Comparison of ENCODE assay signal across 13 cellular contexts in the genomic region with DNA sequence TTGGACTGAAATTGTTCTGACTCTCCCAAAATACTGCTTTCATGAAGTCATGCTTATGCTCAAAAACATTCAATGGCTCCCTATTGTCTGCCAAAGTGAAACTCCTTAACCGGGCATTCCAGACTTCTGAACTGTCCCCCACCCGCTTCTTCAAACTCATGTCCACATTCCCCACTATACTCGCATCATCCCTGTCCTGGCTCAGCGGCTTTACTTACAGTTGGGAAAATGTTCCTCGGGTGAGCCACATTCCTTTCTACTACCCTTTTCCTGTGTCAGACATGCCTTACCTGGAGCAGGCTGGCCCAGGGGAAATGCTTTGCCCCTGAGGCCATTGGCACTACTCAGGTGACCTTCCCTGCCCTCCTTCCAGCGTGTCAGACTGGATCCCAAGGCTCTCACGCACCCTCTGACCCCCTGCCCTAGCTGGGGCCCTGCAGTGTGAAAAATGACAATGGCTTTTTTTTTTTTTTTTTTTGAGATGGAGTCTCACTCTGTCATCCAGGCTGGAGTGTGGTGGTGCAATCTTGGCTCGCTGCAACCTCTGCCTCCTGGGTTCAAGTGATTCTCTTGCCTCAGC. TPM values are rescaled to one million over a fixed set of nuclear protein-coding genes. Genes with fewer than 3 reads are reported as not detected.
A peak's percentile ranks its signal among the peaks of the same experiment; 100 is the strongest.
DNase-seq lines count a peak whose midpoint lies in the region; ATAC-seq, FAIRE-seq and TF ChIP-seq lines count a peak whose summit lies in the region.
"Had no signal": no experiment of that assay in that cellular context is flagged by ENCODE, and none has a peak within 500 bp of the region (broad histone marks: within the 10 kb centered on the region; RNA-seq: fewer than 3 reads in every experiment).

No MANE protein-coding gene starts in this region.

- DNase-seq in HFFc6 = no peak
- peak; percentile 43 for DNase-seq in astrocyte (ENCODE audit: low read depth)
- peak; percentile 94 for DNase-seq in kidney tubule cell (ENCODE audit: low spot score)
- no peak for DNase-seq in NCI-H146 treated with DMSO at 0.1 percent for 48 hours (lab: John Stamatoyannopoulos, UW; ENCODE audit: unreplicated experiment)
- no peak for DNase-seq in T-helper 2 cell
- no peak for DNase-seq in NCI-H510A (lab: John Stamatoyannopoulos, UW)
- DNase-seq: activated CD4-positive, alpha-beta T cell treated with anti-CD3 and anti-CD28 coated beads for 36 hours; central memory CD4-positive, alpha-beta T cell; NCI-H1436; NCI-H748 treated with DMSO at 0.1 percent for 48 hours; stimulated activated naive CD4-positive, alpha-beta T cell had no signal

- no peaks in the 10 kb centered on the region for H3K79me2 ChIP-seq in astrocyte (ENCODE audit: insufficient read depth, low read length)

- peaks cover 37% of the 10 kb centered on the region for H3K4me1 Mint-ChIP-seq in HFFc6 (ENCODE audit: low read depth)
- H3K4me1 Mint-ChIP-seq in astrocyte (ENCODE audit: low read depth, unreplicated experiment) = peaks cover 23% of the 10 kb centered on the region
- H3K4me1 Mint-ChIP-seq in stimulated activated memory B cell treated with anti-CD40 and anti-IgM and Interleukin-4, amounts not matched to agents 10 μg/mL and 1 μg/mL and 100 μg/mL, for 72 hours = peaks cover 55% of the 10 kb centered on the region

- H3K36me3 ChIP-seq in astrocyte (ENCODE audit: insufficient read depth, low read length) = no peaks in the 10 kb centered on the region

- H2AFZ ChIP-seq in astrocyte (ENCODE audit: low read depth, low read length) = no peak overlapping the region

- H3K27ac Mint-ChIP-seq in HFFc6 (peak overlapping the region; percentile 67), astrocyte (ENCODE audit: unreplicated experiment) (peak overlapping the region; percentile 97)
- H3K27ac Mint-ChIP-seq in stimulated activated memory B cell treated with anti-CD40 and anti-IgM and Interleukin-4, amounts not matched to agents 10 μg/mL and 1 μg/mL and 100 μg/mL, for 72 hours = peak overlapping the region; percentile 98
- H3K27ac Mint-ChIP-seq: activated CD4-positive, alpha-beta T cell treated with anti-CD3 and anti-CD28 coated beads for 36 hours had no signal

- H3K4me1 ChIP-seq in astrocyte (ENCODE audit: insufficient read depth, low read length) = peaks cover 39% of the 10 kb centered on the region

- H3K36me3 Mint-ChIP-seq in HFFc6 (ENCODE audit: low read depth) = no peaks in the 10 kb centered on the region
- H3K36me3 Mint-ChIP-seq in astrocyte (ENCODE audit: low read depth, unreplicated experiment) = peaks cover 3% of the 10 kb centered on the region
- no peaks in the 10 kb centered on the region for H3K36me3 Mint-ChIP-seq in stimulated activated memory B cell treated with anti-CD40 and anti-IgM and Interleukin-4, amounts not matched to agents 10 μg/mL and 1 μg/mL and 100 μg/mL, for 72 hours

- no peak overlapping the region for H3K4me2 ChIP-seq in astrocyte (ENCODE audit: low read length)

- H3K27ac ChIP-seq in astrocyte (ENCODE audit: low read depth, low read length) = no peak overlapping the region

- FAIRE-seq in astrocyte (lab: Jason Lieb, UNC) = no peak

- H3K9me3 ChIP-seq in astrocyte (ENCODE audit: insufficient read depth, low read depth, low read length) = no peaks in the 10 kb centered on the region

- no peak overlapping the region for H3K4me3 Mint-ChIP-seq in HFFc6
- H3K4me3 Mint-ChIP-seq in astrocyte (ENCODE audit: unreplicated experiment) = peak overlapping the region; percentile 41
- no peak overlapping the region for H3K4me3 Mint-ChIP-seq in stimulated activated memory B cell treated with anti-CD40 and anti-IgM and Interleukin-4, amounts not matched to agents 10 μg/mL and 1 μg/mL and 100 μg/mL, for 72 hours
- H3K4me3 Mint-ChIP-seq: activated CD4-positive, alpha-beta T cell treated with anti-CD3 and anti-CD28 coated beads for 36 hours had no signal

- no peaks in the 10 kb centered on the region for H3K27me3 ChIP-seq in astrocyte (ENCODE audit: insufficient read depth, low read length)

- no peak overlapping the region for H3K4me3 ChIP-seq in astrocyte (ENCODE audit: insufficient read depth, low read depth, low read length)

- no peak overlapping the region for H3K9ac ChIP-seq in astrocyte (ENCODE audit: low read length)

- no peak for ATAC-seq in stimulated activated memory B cell treated with anti-CD40 and anti-IgM and Interleukin-4, amounts not matched to agents 10 μg/mL and 1 μg/mL and 100 μg/mL, for 72 hours
- ATAC-seq in GM21367 (IDR thresholded peaks at IDR 0.05; ENCODE audit: unreplicated experiment) = no peak
- ATAC-seq: activated CD4-positive, alpha-beta T cell treated with anti-CD3 and anti-CD28 coated beads for 36 hours had no signal

- H3K27me3 Mint-ChIP-seq in HFFc6 (ENCODE audit: insufficient read depth) (peaks cover 9% of the 10 kb centered on the region), astrocyte (ENCODE audit: low read depth, unreplicated experiment) (peaks cover 2% of the 10 kb centered on the region)
- H3K27me3 Mint-ChIP-seq in stimulated activated memory B cell treated with anti-CD40 and anti-IgM and Interleukin-4, amounts not matched to agents 10 μg/mL and 1 μg/mL and 100 μg/mL, for 72 hours = peaks cover 25% of the 10 kb centered on the region

- TF ChIP-seq CTCF in HFFc6 (IDR thresholded peaks at IDR 0.05) (no peak), astrocyte (IDR thresholded peaks at IDR 0.05; ENCODE audit: insufficient read depth, low read depth, low read length) (no peak)

- H3K9me3 Mint-ChIP-seq in HFFc6 (no peaks in the 10 kb centered on the region), astrocyte (ENCODE audit: unreplicated experiment) (no peaks in the 10 kb centered on the region)
- no peaks in the 10 kb centered on the region for H3K9me3 Mint-ChIP-seq in stimulated activated memory B cell treated with anti-CD40 and anti-IgM and Interleukin-4, amounts not matched to agents 10 μg/mL and 1 μg/mL and 100 μg/mL, for 72 hours

- peaks cover 6% of the 10 kb centered on the region for H4K20me1 ChIP-seq in astrocyte (ENCODE audit: insufficient read depth, low read length)

RNA-seq across cellular contexts. Expression of gene CYGB, which starts 5.3 kb away (rescaled TPM):
- total RNA-seq in HFFc6 (2021; fragmentation: NEBNext Ultra II Directional; extraction: Animal tissue kit (Norgen Biotek cat#: 25700)) = under 1 TPM; 0.26 to 0.66 (median 0.33) TPM
- 20.5 and 29.2 TPM in 2 replicates for total RNA-seq in astrocyte
- total RNA-seq: activated CD4-positive, alpha-beta T cell treated with anti-CD3 and anti-CD28 coated beads for 36 hours had no signal

RNA-seq across cellular contexts. Expression of gene PRCD, which starts 7.7 kb away (rescaled TPM):
- not detected for total RNA-seq in HFFc6 (2021; fragmentation: NEBNext Ultra II Directional; extraction: Animal tissue kit (Norgen Biotek cat#: 25700))
- 1.5 and 2.2 TPM in 2 replicates for total RNA-seq in astrocyte
- total RNA-seq: activated CD4-positive, alpha-beta T cell treated with anti-CD3 and anti-CD28 coated beads for 36 hours had no signal

RNA-seq across cellular contexts. Expression of gene RHBDF2, which starts 30.9 kb away (rescaled TPM):
- total RNA-seq in HFFc6 (2021; fragmentation: NEBNext Ultra II Directional; extraction: Animal tissue kit (Norgen Biotek cat#: 25700)) = 10 to 100 TPM in 2 of 6 experiments, 1 to 10 TPM in 4; 7.1 to 13.1 (median 9.4) TPM
- 27.0 and 30.7 TPM in 2 replicates for total RNA-seq in astrocyte

RNA-seq across cellular contexts. Expression of gene ST6GALNAC2, which starts 53.5 kb away (rescaled TPM):
- total RNA-seq in HFFc6 (2021; fragmentation: NEBNext Ultra II Directional; extraction: Animal tissue kit (Norgen Biotek cat#: 25700)) = under 1 TPM in 5 of 6 experiments, not detected in 1; 0.20 to 0.71 (median 0.34) TPM
- 0.79 TPM in 1 of 2 replicates, not detected in the other for total RNA-seq in astrocyte

Comparison
In these comparisons a context has a peak if more than half of its experiments do, and no peak if none do; other contexts are left out.
1. DNase-seq: peak in astrocyte (single experiment) and kidney tubule cell (single experiment); none in HFFc6 (single experiment), NCI-H146 treated with DMSO at 0.1 percent for 48 hours (single experiment), T-helper 2 cell (0 of 5) and NCI-H510A (single experiment).
2. RNA of gene CYGB, which starts 5.3 kb away (total RNA-seq): 20.5 to 29.2 TPM in astrocyte; 0.26 to 0.66 TPM in HFFc6; every median in the first group is over 10 times any median in the second.
3. Peak in every context shown above with its lines, with median percentiles within 50 percentile points of each other: H3K27ac Mint-ChIP-seq.